Comparison of ENCODE assay signal across 1 cellular context in the genomic region with DNA sequence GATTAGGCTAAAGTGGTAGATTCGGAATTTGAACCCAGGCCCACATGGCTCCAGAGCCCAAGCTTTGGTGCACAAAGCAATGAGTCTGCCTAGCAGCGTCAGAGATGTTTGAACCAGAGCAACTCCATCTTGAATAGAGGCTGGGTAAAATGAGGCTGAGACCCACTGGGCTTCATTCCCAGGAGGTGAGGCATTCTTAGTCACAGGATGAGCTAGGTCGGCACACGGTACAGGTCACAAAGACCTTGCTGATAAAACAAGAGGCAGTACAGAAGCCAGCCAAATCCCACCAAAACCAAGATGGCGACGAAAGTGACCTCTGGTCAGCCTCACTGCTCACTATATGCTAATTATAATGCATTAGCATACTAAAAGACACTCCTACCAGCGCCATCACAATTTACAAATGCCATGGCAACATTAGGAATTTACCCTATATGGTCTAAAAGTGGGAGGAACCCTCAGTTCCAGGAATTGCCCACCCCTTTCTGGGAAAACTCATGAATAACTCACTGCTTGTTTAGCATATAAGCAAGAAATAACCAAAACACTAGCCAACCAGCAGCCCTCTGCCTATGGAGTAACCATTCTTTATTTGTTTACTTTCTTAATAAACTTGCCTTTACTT.
A peak's percentile ranks its signal among the peaks of the same experiment; 100 is the strongest.
TF ChIP-seq lines count a peak whose summit lies in the region.

No MANE protein-coding gene starts in this region.

TF ChIP-seq in K562, 482 proteins besides CTCF, POLR2A, EP300 and RAD21 (continued from another document and continues in another):
- TF ChIP-seq, protein P1, sequence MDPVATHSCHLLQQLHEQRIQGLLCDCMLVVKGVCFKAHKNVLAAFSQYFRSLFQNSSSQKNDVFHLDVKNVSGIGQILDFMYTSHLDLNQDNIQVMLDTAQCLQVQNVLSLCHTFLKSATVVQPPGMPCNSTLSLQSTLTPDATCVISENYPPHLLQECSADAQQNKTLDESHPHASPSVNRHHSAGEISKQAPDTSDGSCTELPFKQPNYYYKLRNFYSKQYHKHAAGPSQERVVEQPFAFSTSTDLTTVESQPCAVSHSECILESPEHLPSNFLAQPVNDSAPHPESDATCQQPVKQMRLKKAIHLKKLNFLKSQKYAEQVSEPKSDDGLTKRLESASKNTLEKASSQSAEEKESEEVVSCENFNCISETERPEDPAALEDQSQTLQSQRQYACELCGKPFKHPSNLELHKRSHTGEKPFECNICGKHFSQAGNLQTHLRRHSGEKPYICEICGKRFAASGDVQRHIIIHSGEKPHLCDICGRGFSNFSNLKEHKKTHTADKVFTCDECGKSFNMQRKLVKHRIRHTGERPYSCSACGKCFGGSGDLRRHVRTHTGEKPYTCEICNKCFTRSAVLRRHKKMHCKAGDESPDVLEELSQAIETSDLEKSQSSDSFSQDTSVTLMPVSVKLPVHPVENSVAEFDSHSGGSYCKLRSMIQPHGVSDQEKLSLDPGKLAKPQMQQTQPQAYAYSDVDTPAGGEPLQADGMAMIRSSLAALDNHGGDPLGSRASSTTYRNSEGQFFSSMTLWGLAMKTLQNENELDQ (CRISPR knock-in tag; IDR thresholded peaks at IDR 0.05; ENCODE audit: borderline replicate concordance): no peak
- TF ChIP-seq, protein P2, sequence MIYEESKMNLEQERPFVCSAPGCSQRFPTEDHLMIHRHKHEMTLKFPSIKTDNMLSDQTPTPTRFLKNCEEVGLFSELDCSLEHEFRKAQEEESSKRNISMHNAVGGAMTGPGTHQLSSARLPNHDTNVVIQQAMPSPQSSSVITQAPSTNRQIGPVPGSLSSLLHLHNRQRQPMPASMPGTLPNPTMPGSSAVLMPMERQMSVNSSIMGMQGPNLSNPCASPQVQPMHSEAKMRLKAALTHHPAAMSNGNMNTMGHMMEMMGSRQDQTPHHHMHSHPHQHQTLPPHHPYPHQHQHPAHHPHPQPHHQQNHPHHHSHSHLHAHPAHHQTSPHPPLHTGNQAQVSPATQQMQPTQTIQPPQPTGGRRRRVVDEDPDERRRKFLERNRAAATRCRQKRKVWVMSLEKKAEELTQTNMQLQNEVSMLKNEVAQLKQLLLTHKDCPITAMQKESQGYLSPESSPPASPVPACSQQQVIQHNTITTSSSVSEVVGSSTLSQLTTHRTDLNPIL (CRISPR knock-in tag; IDR thresholded peaks at IDR 0.05): no peak
- TF ChIP-seq TAF9B (IDR thresholded peaks at IDR 0.05; ENCODE audit: partially characterized antibody): no peak
- TF ChIP-seq ZKSCAN3 (CRISPR knock-in tag; IDR thresholded peaks at IDR 0.05): no peak
- no peak for TF ChIP-seq ZNF79 (CRISPR knock-in tag; IDR thresholded peaks at IDR 0.05; ENCODE audit: low read depth)
- TF ChIP-seq CHD2 (IDR thresholded peaks at IDR 0.05; ENCODE audit: low read depth, low read length): no peak
- TF ChIP-seq, protein P3, sequence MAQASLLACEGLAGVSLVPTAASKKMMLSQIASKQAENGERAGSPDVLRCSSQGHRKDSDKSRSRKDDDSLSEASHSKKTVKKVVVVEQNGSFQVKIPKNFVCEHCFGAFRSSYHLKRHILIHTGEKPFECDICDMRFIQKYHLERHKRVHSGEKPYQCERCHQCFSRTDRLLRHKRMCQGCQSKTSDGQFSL (CRISPR knock-in tag; IDR thresholded peaks at IDR 0.05): no peak
- TF ChIP-seq, protein P3 (tag; IDR thresholded peaks at IDR 0.05): peak in 1 of 2 experiments; percentile 93; a peak in 2 of 4 replicates
- TF ChIP-seq SMARCA4 (IDR thresholded peaks at IDR 0.05): no peak
- no peak for TF ChIP-seq ZNF551 (CRISPR knock-in tag; IDR thresholded peaks at IDR 0.05)
- TF ChIP-seq, protein P4, sequence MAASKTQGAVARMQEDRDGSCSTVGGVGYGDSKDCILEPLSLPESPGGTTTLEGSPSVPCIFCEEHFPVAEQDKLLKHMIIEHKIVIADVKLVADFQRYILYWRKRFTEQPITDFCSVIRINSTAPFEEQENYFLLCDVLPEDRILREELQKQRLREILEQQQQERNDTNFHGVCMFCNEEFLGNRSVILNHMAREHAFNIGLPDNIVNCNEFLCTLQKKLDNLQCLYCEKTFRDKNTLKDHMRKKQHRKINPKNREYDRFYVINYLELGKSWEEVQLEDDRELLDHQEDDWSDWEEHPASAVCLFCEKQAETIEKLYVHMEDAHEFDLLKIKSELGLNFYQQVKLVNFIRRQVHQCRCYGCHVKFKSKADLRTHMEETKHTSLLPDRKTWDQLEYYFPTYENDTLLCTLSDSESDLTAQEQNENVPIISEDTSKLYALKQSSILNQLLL (CRISPR knock-in tag; IDR thresholded peaks at IDR 0.05; ENCODE audit: borderline replicate concordance): no peak
- no peak for TF ChIP-seq GABPB1 (CRISPR knock-in tag; IDR thresholded peaks at IDR 0.05)
- 0 out of 2 replicates have a peak, but pooled peaks have one; percentile 54 for TF ChIP-seq ZNF197 (CRISPR knock-in tag; IDR thresholded peaks at IDR 0.05; ENCODE audit: low read depth)
- TF ChIP-seq ZNF274 (IDR thresholded peaks at IDR 0.05; ENCODE audit: borderline replicate concordance, low read depth, low read length): no peak
- no peak for TF ChIP-seq KDM2B (CRISPR knock-in tag; IDR thresholded peaks at IDR 0.05)
- no peak for TF ChIP-seq TGIF2 (CRISPR knock-in tag; IDR thresholded peaks at IDR 0.05)
- TF ChIP-seq MEIS2 (IDR thresholded peaks at IDR 0.05; ENCODE audit: partially characterized antibody): peak; percentile 48
- no peak for TF ChIP-seq SPI1 (IDR thresholded peaks at IDR 0.05; ENCODE audit: borderline replicate concordance, low read depth, low read length)
- TF ChIP-seq, protein P5, sequence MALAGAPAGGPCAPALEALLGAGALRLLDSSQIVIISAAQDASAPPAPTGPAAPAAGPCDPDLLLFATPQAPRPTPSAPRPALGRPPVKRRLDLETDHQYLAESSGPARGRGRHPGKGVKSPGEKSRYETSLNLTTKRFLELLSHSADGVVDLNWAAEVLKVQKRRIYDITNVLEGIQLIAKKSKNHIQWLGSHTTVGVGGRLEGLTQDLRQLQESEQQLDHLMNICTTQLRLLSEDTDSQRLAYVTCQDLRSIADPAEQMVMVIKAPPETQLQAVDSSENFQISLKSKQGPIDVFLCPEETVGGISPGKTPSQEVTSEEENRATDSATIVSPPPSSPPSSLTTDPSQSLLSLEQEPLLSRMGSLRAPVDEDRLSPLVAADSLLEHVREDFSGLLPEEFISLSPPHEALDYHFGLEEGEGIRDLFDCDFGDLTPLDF (CRISPR knock-in tag; IDR thresholded peaks at IDR 0.05): no peak
- no peak for TF ChIP-seq FOS (IDR thresholded peaks at IDR 0.05; ENCODE audit: extremely low read depth, insufficient read length)
- TF ChIP-seq, protein P6, sequence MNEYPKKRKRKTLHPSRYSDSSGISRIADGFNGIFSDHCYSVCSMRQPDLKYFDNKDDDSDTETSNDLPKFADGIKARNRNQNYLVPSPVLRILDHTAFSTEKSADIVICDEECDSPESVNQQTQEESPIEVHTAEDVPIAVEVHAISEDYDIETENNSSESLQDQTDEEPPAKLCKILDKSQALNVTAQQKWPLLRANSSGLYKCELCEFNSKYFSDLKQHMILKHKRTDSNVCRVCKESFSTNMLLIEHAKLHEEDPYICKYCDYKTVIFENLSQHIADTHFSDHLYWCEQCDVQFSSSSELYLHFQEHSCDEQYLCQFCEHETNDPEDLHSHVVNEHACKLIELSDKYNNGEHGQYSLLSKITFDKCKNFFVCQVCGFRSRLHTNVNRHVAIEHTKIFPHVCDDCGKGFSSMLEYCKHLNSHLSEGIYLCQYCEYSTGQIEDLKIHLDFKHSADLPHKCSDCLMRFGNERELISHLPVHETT (CRISPR knock-in tag; conservative IDR thresholded peaks at IDR 0.05 in 1 of 2, IDR thresholded peaks at IDR 0.05 in 1 of 2): peak in 1 of 2 experiments; percentile 85; a peak in 2 of 4 replicates
- TF ChIP-seq ESRRB (CRISPR knock-in tag; IDR thresholded peaks at IDR 0.05; ENCODE audit: borderline replicate concordance): no peak
- no peak for TF ChIP-seq KAT2B (IDR thresholded peaks at IDR 0.05; ENCODE audit: low read depth, low read length)
- TF ChIP-seq ZNF311 (CRISPR knock-in tag; IDR thresholded peaks at IDR 0.05): no peak
- TF ChIP-seq, protein P7, sequence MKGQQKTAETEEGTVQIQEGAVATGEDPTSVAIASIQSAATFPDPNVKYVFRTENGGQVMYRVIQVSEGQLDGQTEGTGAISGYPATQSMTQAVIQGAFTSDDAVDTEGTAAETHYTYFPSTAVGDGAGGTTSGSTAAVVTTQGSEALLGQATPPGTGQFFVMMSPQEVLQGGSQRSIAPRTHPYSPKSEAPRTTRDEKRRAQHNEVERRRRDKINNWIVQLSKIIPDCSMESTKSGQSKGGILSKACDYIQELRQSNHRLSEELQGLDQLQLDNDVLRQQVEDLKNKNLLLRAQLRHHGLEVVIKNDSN (CRISPR knock-in tag; IDR thresholded peaks at IDR 0.05): no peak
- no peak for TF ChIP-seq XRCC5 (IDR thresholded peaks at IDR 0.05; ENCODE audit: low read depth, low read length)
- no peak for TF ChIP-seq EHMT2 (IDR thresholded peaks at IDR 0.05)
- no peak for TF ChIP-seq SREBF2 (CRISPR knock-in tag; IDR thresholded peaks at IDR 0.05)
- TF ChIP-seq ASH1L (IDR thresholded peaks at IDR 0.05; ENCODE audit: borderline replicate concordance, low read depth, partially characterized antibody): no peak
- no peak for TF ChIP-seq PURB (CRISPR knock-in tag; IDR thresholded peaks at IDR 0.05; ENCODE audit: low read depth)
- TF ChIP-seq, protein P8, sequence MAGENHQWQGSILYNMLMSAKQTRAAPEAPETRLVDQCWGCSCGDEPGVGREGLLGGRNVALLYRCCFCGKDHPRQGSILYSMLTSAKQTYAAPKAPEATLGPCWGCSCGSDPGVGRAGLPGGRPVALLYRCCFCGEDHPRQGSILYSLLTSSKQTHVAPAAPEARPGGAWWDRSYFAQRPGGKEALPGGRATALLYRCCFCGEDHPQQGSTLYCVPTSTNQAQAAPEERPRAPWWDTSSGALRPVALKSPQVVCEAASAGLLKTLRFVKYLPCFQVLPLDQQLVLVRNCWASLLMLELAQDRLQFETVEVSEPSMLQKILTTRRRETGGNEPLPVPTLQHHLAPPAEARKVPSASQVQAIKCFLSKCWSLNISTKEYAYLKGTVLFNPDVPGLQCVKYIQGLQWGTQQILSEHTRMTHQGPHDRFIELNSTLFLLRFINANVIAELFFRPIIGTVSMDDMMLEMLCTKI (IDR thresholded peaks at IDR 0.05; ENCODE audit: partially characterized antibody): no peak
- TF ChIP-seq FOXP1 (CRISPR knock-in tag; IDR thresholded peaks at IDR 0.05): no peak
- TF ChIP-seq STAG1 (CRISPR knock-in tag; IDR thresholded peaks at IDR 0.05; ENCODE audit: borderline replicate concordance): no peak
- TF ChIP-seq SIN3A (IDR thresholded peaks at IDR 0.05; ENCODE audit: borderline replicate concordance in 2 of 2, control insufficient read depth in 1 of 2, low read depth in 2 of 2, low read length in 2 of 2): no peak
- TF ChIP-seq ESRRA (IDR thresholded peaks at IDR 0.05; ENCODE audit: borderline replicate concordance, low read depth): peak; percentile 61; the same call in 1 of the 2 replicates
- no peak for TF ChIP-seq ZNF586 (CRISPR knock-in tag; conservative IDR thresholded peaks at IDR 0.05)
- TF ChIP-seq SUPT5H (IDR thresholded peaks at IDR 0.05): no peak
- TF ChIP-seq, protein P9, sequence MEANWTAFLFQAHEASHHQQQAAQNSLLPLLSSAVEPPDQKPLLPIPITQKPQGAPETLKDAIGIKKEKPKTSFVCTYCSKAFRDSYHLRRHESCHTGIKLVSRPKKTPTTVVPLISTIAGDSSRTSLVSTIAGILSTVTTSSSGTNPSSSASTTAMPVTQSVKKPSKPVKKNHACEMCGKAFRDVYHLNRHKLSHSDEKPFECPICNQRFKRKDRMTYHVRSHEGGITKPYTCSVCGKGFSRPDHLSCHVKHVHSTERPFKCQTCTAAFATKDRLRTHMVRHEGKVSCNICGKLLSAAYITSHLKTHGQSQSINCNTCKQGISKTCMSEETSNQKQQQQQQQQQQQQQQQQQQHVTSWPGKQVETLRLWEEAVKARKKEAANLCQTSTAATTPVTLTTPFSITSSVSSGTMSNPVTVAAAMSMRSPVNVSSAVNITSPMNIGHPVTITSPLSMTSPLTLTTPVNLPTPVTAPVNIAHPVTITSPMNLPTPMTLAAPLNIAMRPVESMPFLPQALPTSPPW (CRISPR knock-in tag; IDR thresholded peaks at IDR 0.05): no peak; the same call in 1 of the 2 replicates
- TF ChIP-seq, protein P10, sequence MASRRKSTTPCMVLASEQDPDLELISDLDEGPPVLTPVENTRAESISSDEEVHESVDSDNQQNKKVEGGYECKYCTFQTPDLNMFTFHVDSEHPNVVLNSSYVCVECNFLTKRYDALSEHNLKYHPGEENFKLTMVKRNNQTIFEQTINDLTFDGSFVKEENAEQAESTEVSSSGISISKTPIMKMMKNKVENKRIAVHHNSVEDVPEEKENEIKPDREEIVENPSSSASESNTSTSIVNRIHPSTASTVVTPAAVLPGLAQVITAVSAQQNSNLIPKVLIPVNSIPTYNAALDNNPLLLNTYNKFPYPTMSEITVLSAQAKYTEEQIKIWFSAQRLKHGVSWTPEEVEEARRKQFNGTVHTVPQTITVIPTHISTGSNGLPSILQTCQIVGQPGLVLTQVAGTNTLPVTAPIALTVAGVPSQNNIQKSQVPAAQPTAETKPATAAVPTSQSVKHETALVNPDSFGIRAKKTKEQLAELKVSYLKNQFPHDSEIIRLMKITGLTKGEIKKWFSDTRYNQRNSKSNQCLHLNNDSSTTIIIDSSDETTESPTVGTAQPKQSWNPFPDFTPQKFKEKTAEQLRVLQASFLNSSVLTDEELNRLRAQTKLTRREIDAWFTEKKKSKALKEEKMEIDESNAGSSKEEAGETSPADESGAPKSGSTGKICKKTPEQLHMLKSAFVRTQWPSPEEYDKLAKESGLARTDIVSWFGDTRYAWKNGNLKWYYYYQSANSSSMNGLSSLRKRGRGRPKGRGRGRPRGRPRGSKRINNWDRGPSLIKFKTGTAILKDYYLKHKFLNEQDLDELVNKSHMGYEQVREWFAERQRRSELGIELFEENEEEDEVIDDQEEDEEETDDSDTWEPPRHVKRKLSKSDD (conservative IDR thresholded peaks at IDR 0.05; ENCODE audit: low read length): no peak
- no peak for TF ChIP-seq PHB (CRISPR knock-in tag; IDR thresholded peaks at IDR 0.05)
- no peak for TF ChIP-seq HDGF (IDR thresholded peaks at IDR 0.05)
- TF ChIP-seq NFE2 (IDR thresholded peaks at IDR 0.05; ENCODE audit: low read depth): no peak
- peak; percentile 97 for TF ChIP-seq HDAC8 (tag; IDR thresholded peaks at IDR 0.05)
- TF ChIP-seq, protein P11, sequence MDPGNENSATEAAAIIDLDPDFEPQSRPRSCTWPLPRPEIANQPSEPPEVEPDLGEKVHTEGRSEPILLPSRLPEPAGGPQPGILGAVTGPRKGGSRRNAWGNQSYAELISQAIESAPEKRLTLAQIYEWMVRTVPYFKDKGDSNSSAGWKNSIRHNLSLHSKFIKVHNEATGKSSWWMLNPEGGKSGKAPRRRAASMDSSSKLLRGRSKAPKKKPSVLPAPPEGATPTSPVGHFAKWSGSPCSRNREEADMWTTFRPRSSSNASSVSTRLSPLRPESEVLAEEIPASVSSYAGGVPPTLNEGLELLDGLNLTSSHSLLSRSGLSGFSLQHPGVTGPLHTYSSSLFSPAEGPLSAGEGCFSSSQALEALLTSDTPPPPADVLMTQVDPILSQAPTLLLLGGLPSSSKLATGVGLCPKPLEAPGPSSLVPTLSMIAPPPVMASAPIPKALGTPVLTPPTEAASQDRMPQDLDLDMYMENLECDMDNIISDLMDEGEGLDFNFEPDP (CRISPR knock-in tag; IDR thresholded peaks at IDR 0.05): no peak
- TF ChIP-seq CBX1 (IDR thresholded peaks at IDR 0.05; ENCODE audit: low read depth): no peak
- TF ChIP-seq NCOA2 (IDR thresholded peaks at IDR 0.05; ENCODE audit: partially characterized antibody in 2 of 2): no peak
